In the genomic region with DNA sequence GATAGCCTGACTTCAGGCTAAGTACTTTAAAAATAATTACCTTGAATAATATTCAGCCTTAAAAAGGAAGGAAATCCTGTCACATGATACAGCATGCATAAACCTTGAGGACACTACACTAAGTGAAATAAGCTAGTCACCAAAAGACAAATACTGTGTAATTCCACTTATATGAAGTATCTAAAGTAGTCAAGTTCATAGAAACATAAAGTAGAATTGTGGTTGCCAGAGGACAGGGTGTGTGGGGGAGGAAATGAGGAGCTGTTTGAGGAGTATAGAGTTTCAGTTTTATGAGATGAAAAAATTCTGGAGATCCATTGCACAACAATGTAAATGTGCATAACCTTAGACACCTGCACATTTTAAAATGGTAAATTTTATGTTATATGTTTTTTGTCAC, we compare ENCODE assay signal across 15 cellular contexts. TPM values are rescaled to one million over a fixed set of nuclear protein-coding genes. Genes with fewer than 3 reads are reported as not detected.
DNase-seq lines count a peak whose midpoint lies in the region; ATAC-seq, FAIRE-seq and TF ChIP-seq lines count a peak whose summit lies in the region.
"Had no signal": no experiment of that assay in that cellular context is flagged by ENCODE, and none has a peak within 500 bp of the region (broad histone marks: within the 10 kb centered on the region; RNA-seq: fewer than 3 reads in every experiment).

No MANE protein-coding gene starts in this region.

- in situ Hi-C loops in mammary epithelial cell (cut with MboI; ENCODE audit: low sequenced_read_pairs in 2 of 2): no loop called here

- no peaks in the 10 kb centered on the region for H3K27me3 Mint-ChIP-seq in endodermal cell (ENCODE audit: insufficient read depth)
- H3K27me3 Mint-ChIP-seq: stimulated activated naive CD8-positive, alpha-beta T cell treated with anti-CD3 and anti-CD28 coated beads, Interleukin-15, Interleukin-2, amounts not matched to agents 100 ng/mL and 50 ng/mL, for 24 hours had no signal

- H3K9ac ChIP-seq in mammary epithelial cell (ENCODE audit: insufficient read depth, low read length): no peak overlapping the region
- H3K9ac ChIP-seq in endodermal cell (ENCODE audit: extremely low read depth, low read length, poor library complexity, severe bottlenecking): no peak overlapping the region
- H3K9ac ChIP-seq: BLaER1 treated with 17β-estradiol and CSF1 and Interleukin-3, amounts not matched to agents 10 nM and 100 nM had no signal

- H3K36me3 ChIP-seq in mammary epithelial cell (ENCODE audit: insufficient read depth, low read length) (no peaks in the 10 kb centered on the region), endodermal cell (ENCODE audit: control insufficient read depth, insufficient read depth, low read length) (no peaks in the 10 kb centered on the region)
- H3K36me3 ChIP-seq: BLaER1 treated with 17β-estradiol and CSF1 and Interleukin-3, amounts not matched to agents 10 nM and 100 nM; cardiac muscle cell had no signal

- no peak overlapping the region for H3K27ac Mint-ChIP-seq in endodermal cell
- H3K27ac Mint-ChIP-seq: stimulated activated naive CD8-positive, alpha-beta T cell treated with anti-CD3 and anti-CD28 coated beads, Interleukin-15, Interleukin-2, amounts not matched to agents 100 ng/mL and 50 ng/mL, for 24 hours had no signal

- H3K27me3 ChIP-seq in mammary epithelial cell (ENCODE audit: insufficient read depth, low read length): no peaks in the 10 kb centered on the region
- H3K27me3 ChIP-seq in endodermal cell (ENCODE audit: control insufficient read depth, insufficient read depth, low read length, poor library complexity, severe bottlenecking): no peaks in the 10 kb centered on the region
- H3K27me3 ChIP-seq: BLaER1 treated with 17β-estradiol and CSF1 and Interleukin-3, amounts not matched to agents 10 nM and 100 nM; cardiac muscle cell had no signal

- H3K4me3 Mint-ChIP-seq in endodermal cell: no peak overlapping the region
- H3K4me3 Mint-ChIP-seq: stimulated activated naive CD8-positive, alpha-beta T cell treated with anti-CD3 and anti-CD28 coated beads, Interleukin-15, Interleukin-2, amounts not matched to agents 100 ng/mL and 50 ng/mL, for 24 hours had no signal

- TF ChIP-seq POLR2A in A549 (IDR thresholded peaks at IDR 0.05; ENCODE audit: low read length): no peak

- TF ChIP-seq EP300 in A549 (IDR thresholded peaks at IDR 0.05): no peak

- no peak for TF ChIP-seq CTCF in A549 (IDR thresholded peaks at IDR 0.05)
- no peak for TF ChIP-seq CTCF in mammary epithelial cell (conservative IDR thresholded peaks at IDR 0.05 in 1 of 2, IDR thresholded peaks at IDR 0.05 in 1 of 2; ENCODE audit: extremely low read depth in 1 of 2, insufficient read depth in 1 of 2, low read depth in 1 of 2, low read length in 2 of 2)
- TF ChIP-seq CTCF in endodermal cell (conservative IDR thresholded peaks at IDR 0.05): no peak

- CTCF ChIA-PET in A549 (lab: Yijun Ruan, JAX) (interaction anchor here (1.1 kb wide), 1 partner anchor 907 kb away, joined by 4 read pairs; no protein-coding TSS in a partner anchor), mammary epithelial cell (lab: Charles Lee; ENCODE audit: low non-redundant PET) (interaction anchor here (0.5 kb wide), 1 partner anchor 26 kb away, joined by 4 read pairs; no protein-coding TSS in a partner anchor)

- dilution Hi-C loops in mammary epithelial cell (cut with HindIII; ENCODE audit: low sequenced_read_pairs): no loop called here

- intact Hi-C loops in mammary epithelial cell (cut with micrococcal nuclease): loop anchor here (10.0 kb wide), 3 partner anchors 776 to 1256 kb away; a partner anchor contains a TSS

- no peak for ATAC-seq in A549

- H3K4me2 ChIP-seq in A549: 0 out of 3 replicates have a peak overlapping the region, but pooled peaks have one; percentile 14
- H3K4me2 ChIP-seq in mammary epithelial cell (ENCODE audit: insufficient read depth, low read depth, low read length): peak overlapping the region; percentile 15

- H4K20me1 ChIP-seq in mammary epithelial cell (ENCODE audit: insufficient read depth, low read length): no peaks in the 10 kb centered on the region
- H4K20me1 ChIP-seq: BLaER1 treated with 17β-estradiol and CSF1 and Interleukin-3, amounts not matched to agents 10 nM and 100 nM had no signal

- DNase-seq in A549 (ENCODE audit: low read depth in 1 of 2, low spot score in 1 of 2): no peak
- peak; percentile 84 for DNase-seq in DMS53 (lab: John Stamatoyannopoulos, UW)
- peak; percentile 25 for DNase-seq in NCI-H226
- no peak for DNase-seq in mammary epithelial cell
- no peak for DNase-seq in retina
- no peak for DNase-seq in hippocampal formation (lab: John Stamatoyannopoulos, UW)
- no peak for DNase-seq in stimulated activated CD4-positive, alpha-beta T cell treated with anti-CD3 and anti-CD28 coated beads, Interleukin-2, amount 100 ng/mL, for 48 hours
- DNase-seq in endodermal cell: no peak
- DNase-seq: activated CD4-positive, alpha-beta T cell treated with anti-CD3 and anti-CD28 coated beads, Interleukin-2, amount 50 U/mL, for 48 hours; activated gamma-delta T cell treated with Interleukin-2 at 50 U/mL for 16 hours; NCI-H1694 had no signal

- no peak for TF ChIP-seq RAD21 in A549 (conservative IDR thresholded peaks at IDR 0.05 in 1 of 2, IDR thresholded peaks at IDR 0.05 in 1 of 2)

- peaks cover 1% of the 10 kb centered on the region for H3K4me1 Mint-ChIP-seq in endodermal cell

- H3K4me3 ChIP-seq in A549 (no peak overlapping the region), mammary epithelial cell (replicated peaks in 1 of 3; ENCODE audit: insufficient read depth in 1 of 3, low read depth in 2 of 3, low read length in 3 of 3) (no peak overlapping the region), endodermal cell (ENCODE audit: low read length) (no peak overlapping the region)
- H3K4me3 ChIP-seq: BLaER1 treated with 17β-estradiol and CSF1 and Interleukin-3, amounts not matched to agents 10 nM and 100 nM; cardiac muscle cell had no signal

- H3K9me3 Mint-ChIP-seq in endodermal cell: no peaks in the 10 kb centered on the region

- no TSS peak for BruUV-seq in mammary epithelial cell (replicated peaks; lab: Mats Ljungman, UMichigan)

- H3K27ac ChIP-seq in A549: no peak overlapping the region
- no peak overlapping the region for H3K27ac ChIP-seq in mammary epithelial cell (ENCODE audit: insufficient read depth, low read depth, low read length)
- no peak overlapping the region for H3K27ac ChIP-seq in endodermal cell (ENCODE audit: low read depth, low read length)
- H3K27ac ChIP-seq: BLaER1 treated with 17β-estradiol and CSF1 and Interleukin-3, amounts not matched to agents 10 nM and 100 nM; cardiac muscle cell had no signal

- FAIRE-seq in A549 (lab: Jason Lieb, UNC): no peak
- FAIRE-seq: endometrium had no signal

- H3K4me1 ChIP-seq in A549: peaks cover 4% of the 10 kb centered on the region; the same call in 1 of the 3 replicates
- peaks cover 4% of the 10 kb centered on the region for H3K4me1 ChIP-seq in mammary epithelial cell (ENCODE audit: insufficient read depth, low read length)
- H3K4me1 ChIP-seq in endodermal cell (ENCODE audit: control insufficient read depth, insufficient read depth, low read length): no peaks in the 10 kb centered on the region

- POLR2A ChIA-PET in A549 (lab: Yijun Ruan, JAX): interaction anchor here (0.7 kb wide), 1 partner anchor 319 kb away, joined by 3 read pairs; no protein-coding TSS in a partner anchor

- no peaks in the 10 kb centered on the region for H3K79me2 ChIP-seq in mammary epithelial cell (ENCODE audit: insufficient read depth, low read length)

- H3K36me3 Mint-ChIP-seq in endodermal cell (ENCODE audit: low read depth): no peaks in the 10 kb centered on the region

- H3K9me3 ChIP-seq in A549 (no peaks in the 10 kb centered on the region), mammary epithelial cell (replicated peaks; ENCODE audit: insufficient read depth, low read length) (no peaks in the 10 kb centered on the region), endodermal cell (ENCODE audit: control insufficient read depth, low read length) (no peaks in the 10 kb centered on the region)

- H2AFZ ChIP-seq in mammary epithelial cell (ENCODE audit: low read depth, low read length): peak overlapping the region; percentile 46

TF ChIP-seq in A549, 52 proteins besides CTCF, POLR2A, EP300 and RAD21 (continues in another document):
- TF ChIP-seq, protein P1, sequence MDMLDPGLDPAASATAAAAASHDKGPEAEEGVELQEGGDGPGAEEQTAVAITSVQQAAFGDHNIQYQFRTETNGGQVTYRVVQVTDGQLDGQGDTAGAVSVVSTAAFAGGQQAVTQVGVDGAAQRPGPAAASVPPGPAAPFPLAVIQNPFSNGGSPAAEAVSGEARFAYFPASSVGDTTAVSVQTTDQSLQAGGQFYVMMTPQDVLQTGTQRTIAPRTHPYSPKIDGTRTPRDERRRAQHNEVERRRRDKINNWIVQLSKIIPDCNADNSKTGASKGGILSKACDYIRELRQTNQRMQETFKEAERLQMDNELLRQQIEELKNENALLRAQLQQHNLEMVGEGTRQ (IDR thresholded peaks at IDR 0.05): no peak
- TF ChIP-seq JUNB (IDR thresholded peaks at IDR 0.05) (no peak), NFE2L2 (conservative IDR thresholded peaks at IDR 0.05; ENCODE audit: low read length) (no peak), HOXB5 (CRISPR knock-in tag; IDR thresholded peaks at IDR 0.05) (no peak)

RNA-seq across cellular contexts. Expression of a gene that starts 5.6 kb away (rescaled TPM):
- polyA plus RNA-seq in A549 (2011; rRNA removed): 0.05 and 0.13 TPM in 2 replicates
- not detected in 2 replicates for polyA plus RNA-seq in A549 (2012; cell fraction: cytosol; rRNA removed)
- polyA plus RNA-seq in A549 (2012; cell fraction: nucleus; rRNA removed): not detected in 2 replicates
- not detected in 3 replicates for polyA plus RNA-seq in A549 (2017; fragmentation: RNase III; extraction: RNeasy Plus Mini Kit Qiagen cat#74134 plus additional on column Dnase treatment)
- 0.12 TPM in 1 of 2 replicates, not detected in the other for polyA minus RNA-seq in A549 (2011; rRNA and poly(A)+ RNA removed)
- total RNA-seq in mammary epithelial cell: under 1 TPM; 0.17 to 0.28 TPM
- 0.03 TPM for polyA plus RNA-seq in mammary epithelial cell
- not detected for polyA minus RNA-seq in mammary epithelial cell
- under 1 TPM; 0.13 to 0.53 TPM for total RNA-seq in endodermal cell
- not detected for polyA plus RNA-seq in endodermal cell (2013, experiment 1 of 2)
- not detected for polyA plus RNA-seq in endodermal cell (2013, experiment 2 of 2)

Comparison
In these comparisons a context has a peak if more than half of its experiments do, and no peak if none do; other contexts are left out.
1. DNase-seq: peak in DMS53 (single experiment) and NCI-H226 (single experiment); none in A549 (0 of 2), mammary epithelial cell (single experiment), retina (single experiment), hippocampal formation (0 of 2), stimulated activated CD4-positive, alpha-beta T cell treated with anti-CD3 and anti-CD28 coated beads, Interleukin-2, amount 100 ng/mL, for 48 hours (0 of 2) and endodermal cell (single experiment).